Comparison of ENCODE assay signal across 29 cellular contexts in genomic region chr1:79519084-79519760, GRCh38.
DNase-seq lines count a peak whose midpoint lies in the region; ATAC-seq, FAIRE-seq and TF ChIP-seq lines count a peak whose summit lies in the region.
"Had no signal": no experiment of that assay in that cellular context is flagged by ENCODE, and none has a peak within 500 bp of the region (broad histone marks: within the 10 kb centered on the region; RNA-seq: fewer than 3 reads in every experiment).

No MANE protein-coding gene starts in this region.

- no peak for DNase-seq in activated CD4-positive, alpha-beta T cell treated with anti-CD3 and anti-CD28 coated beads for 36 hours
- DNase-seq in HTR-8/SVneo (ENCODE audit: insufficient read length, low spot score) (no peak), NCI-H1930 (lab: John Stamatoyannopoulos, UW) (no peak)
- DNase-seq: activated CD4-positive, alpha-beta T cell treated with anti-CD3 and anti-CD28 coated beads for 1 hour; activated naive CD4-positive, alpha-beta T cell treated with anti-CD3 and anti-CD28 coated beads for 36 hours; activated T-cell treated with anti-CD3 and anti-CD28 coated beads, Interleukin-2, amount 50 U/mL, for 1 hour; amniotic stem cell; BE2C; cortex of kidney; DMS79; H9; lower lobe of right lung; NCI-H187; NCI-H82; posterior cingulate gyrus; SHP77; stimulated activated CD8-positive, alpha-beta memory T cell treated with anti-CD3 and anti-CD28 coated beads, Interleukin-4, amount 100 ng/mL, for 48 hours; upper lobe of right lung had no signal

- no peak overlapping the region for H3K4me3 ChIP-seq in DOHH2 (ENCODE audit: low read length)
- H3K4me3 ChIP-seq: A549, K562, lower lobe of right lung, upper lobe of right lung had no signal

- peaks cover 14% of the 10 kb centered on the region for H3K9me3 Mint-ChIP-seq in activated CD4-positive, alpha-beta T cell treated with anti-CD3 and anti-CD28 coated beads for 36 hours (ENCODE audit: low read depth)
- H3K9me3 Mint-ChIP-seq: activated naive CD4-positive, alpha-beta T cell treated with anti-CD3 and anti-CD28 coated beads for 36 hours had no signal

- H3K27me3 ChIP-seq in DOHH2 (ENCODE audit: control insufficient read depth, low read length) = no peaks in the 10 kb centered on the region
- H3K27me3 ChIP-seq: BE2C, upper lobe of right lung had no signal

- no peak overlapping the region for H3K27ac Mint-ChIP-seq in activated CD4-positive, alpha-beta T cell treated with anti-CD3 and anti-CD28 coated beads for 36 hours
- H3K27ac Mint-ChIP-seq: activated naive CD4-positive, alpha-beta T cell treated with anti-CD3 and anti-CD28 coated beads for 36 hours; H9 had no signal

- peak overlapping the region; percentile 24; the same call in 1 of the 2 replicates for H3K4me2 ChIP-seq in DOHH2 (ENCODE audit: low read length)
- H3K4me2 ChIP-seq: A549 had no signal

- no peak for TF ChIP-seq CTCF in DOHH2 (IDR thresholded peaks at IDR 0.05; ENCODE audit: low read depth, low read length, poor library complexity, severe bottlenecking)

- no peaks in the 10 kb centered on the region for H4K20me1 ChIP-seq in DOHH2 (ENCODE audit: control insufficient read depth, insufficient read depth, low read depth, low read length)

- no peaks in the 10 kb centered on the region for H3K79me2 ChIP-seq in DOHH2 (ENCODE audit: control insufficient read depth, low read length)

- H3K9me2 ChIP-seq in DOHH2 (replicated peaks; ENCODE audit: control insufficient read depth, low read length) = no peaks in the 10 kb centered on the region

- POLR2A ChIA-PET in activated CD4-positive, alpha-beta T cell treated with anti-CD3 and anti-CD28 coated beads for 36 hours (lab: Charles Lee) = no interaction called here

- H3K36me3 ChIP-seq in DOHH2 (ENCODE audit: control insufficient read depth, low read length) = no peaks in the 10 kb centered on the region
- H3K36me3 ChIP-seq: BE2C, lower lobe of right lung, upper lobe of right lung had no signal

- no peaks in the 10 kb centered on the region for H3K4me1 Mint-ChIP-seq in activated CD4-positive, alpha-beta T cell treated with anti-CD3 and anti-CD28 coated beads for 36 hours

- intact Hi-C loops in activated CD4-positive, alpha-beta T cell treated with anti-CD3 and anti-CD28 coated beads for 36 hours (cut with DNase I, micrococcal nuclease) = no loop called here

- H3K36me3 Mint-ChIP-seq in activated CD4-positive, alpha-beta T cell treated with anti-CD3 and anti-CD28 coated beads for 36 hours (ENCODE audit: low read depth) = no peaks in the 10 kb centered on the region

- peak; percentile 93 for ATAC-seq in GM18867 (IDR thresholded peaks at IDR 0.05; ENCODE audit: unreplicated experiment)
- peak; percentile 88 for ATAC-seq in GM21526 (IDR thresholded peaks at IDR 0.05; ENCODE audit: low FRiP score, unreplicated experiment)
- peak; percentile 42 for ATAC-seq in HG03432 (IDR thresholded peaks at IDR 0.05; ENCODE audit: unreplicated experiment)
- no peak for ATAC-seq in activated CD4-positive, alpha-beta T cell treated with anti-CD3 and anti-CD28 coated beads for 36 hours
- ATAC-seq in GM18870 (IDR thresholded peaks at IDR 0.05; ENCODE audit: unreplicated experiment) = no peak
- ATAC-seq: A549, K562, lower lobe of right lung, upper lobe of right lung had no signal

- no peak overlapping the region for H3K4me3 Mint-ChIP-seq in activated CD4-positive, alpha-beta T cell treated with anti-CD3 and anti-CD28 coated beads for 36 hours
- H3K4me3 Mint-ChIP-seq: activated naive CD4-positive, alpha-beta T cell treated with anti-CD3 and anti-CD28 coated beads for 36 hours; H9; neural crest cell had no signal

- CTCF ChIA-PET in activated CD4-positive, alpha-beta T cell treated with anti-CD3 and anti-CD28 coated beads for 36 hours (lab: Charles Lee) = no interaction called here

- H3F3A ChIP-seq in DOHH2 (ENCODE audit: control insufficient read depth, insufficient read depth) = no peaks in the 10 kb centered on the region

- no peak for FAIRE-seq in HTR-8/SVneo (lab: Jason Lieb, UNC)
- FAIRE-seq: A549, bronchial epithelial cell, GM12892, K562, keratinocyte had no signal

- peak overlapping the region; percentile 63 for H3K27ac ChIP-seq in DOHH2 (ENCODE audit: low read depth, low read length)
- H3K27ac ChIP-seq: A549, lower lobe of right lung, upper lobe of right lung had no signal

- no peaks in the 10 kb centered on the region for H3K27me3 Mint-ChIP-seq in activated CD4-positive, alpha-beta T cell treated with anti-CD3 and anti-CD28 coated beads for 36 hours

- peaks cover 32% of the 10 kb centered on the region for H3K4me1 ChIP-seq in DOHH2 (ENCODE audit: control insufficient read depth, low read length)
- H3K4me1 ChIP-seq: A549, BE2C, lower lobe of right lung, upper lobe of right lung had no signal

- no peaks in the 10 kb centered on the region; the same call in 1 of the 2 replicates for H3K9me3 ChIP-seq in DOHH2 (ENCODE audit: control insufficient read depth, insufficient read depth, low read length)
- H3K9me3 ChIP-seq: A549, BE2C, lower lobe of right lung, upper lobe of right lung had no signal

Comparison
In these comparisons a context has a peak if more than half of its experiments do, and no peak if none do; other contexts are left out.
1. ATAC-seq: peak in GM18867 (single experiment), GM21526 (single experiment) and HG03432 (single experiment); none in activated CD4-positive, alpha-beta T cell treated with anti-CD3 and anti-CD28 coated beads for 36 hours (single experiment) and GM18870 (single experiment).